24 cellular contexts compared by ENCODE assay signal in the genomic region with DNA sequence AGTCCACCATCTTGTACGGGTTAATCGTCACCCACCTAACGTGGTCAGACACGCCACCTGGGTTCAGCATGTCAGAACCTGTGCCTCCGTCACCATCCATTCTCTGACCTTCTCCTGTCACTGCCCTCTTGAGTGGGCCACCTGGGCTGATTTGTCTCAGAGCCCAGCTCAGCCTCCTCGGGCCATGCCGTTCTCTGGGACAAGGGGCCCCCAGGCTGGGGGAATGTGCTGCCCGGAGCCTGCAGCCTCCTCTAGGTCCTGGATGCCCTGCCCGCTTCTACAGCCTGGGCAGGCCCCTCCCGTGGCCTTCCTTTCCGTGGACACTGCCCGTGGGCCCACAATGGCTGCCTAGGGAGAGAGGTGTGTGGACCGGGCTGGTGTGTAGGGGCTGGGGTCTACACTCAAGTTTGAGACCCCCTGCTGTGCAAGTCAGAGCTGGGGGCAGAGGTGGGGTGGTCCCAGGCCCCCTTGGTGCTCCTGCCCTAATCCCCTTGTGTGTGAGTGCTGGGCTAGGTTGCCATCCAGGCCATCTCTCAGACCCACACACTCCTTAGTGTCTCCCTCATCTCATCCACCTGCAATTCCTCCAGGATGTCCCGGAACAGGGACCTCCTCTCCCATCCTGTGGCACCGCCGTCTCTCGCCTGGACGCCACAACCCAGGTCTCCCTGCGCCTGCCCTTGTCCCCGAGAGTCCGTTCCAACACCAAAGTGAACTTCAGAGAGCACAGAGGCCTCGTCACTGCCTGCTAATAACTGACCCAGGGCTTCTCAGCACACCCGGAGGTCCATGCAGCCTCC. TPM values are rescaled to one million over a fixed set of nuclear protein-coding genes. Genes with fewer than 3 reads are reported as not detected.
DNase-seq lines count a peak whose midpoint lies in the region; ATAC-seq and TF ChIP-seq lines count a peak whose summit lies in the region.
"Had no signal": no experiment of that assay in that cellular context is flagged by ENCODE, and none has a peak within 500 bp of the region (broad histone marks: within the 10 kb centered on the region; RNA-seq: fewer than 3 reads in every experiment).

No MANE protein-coding gene starts in this region.

- H3K27ac ChIP-seq in BLaER1, result 0 out of 2 replicates have a peak overlapping the region, but pooled peaks have one; percentile 38
- H3K27ac ChIP-seq in coronary artery, result no peak overlapping the region
- H3K27ac ChIP-seq: A549, cardiac muscle cell, GM23248, prostate gland had no signal

- no peaks in the 10 kb centered on the region for H3K36me3 Mint-ChIP-seq in activated T-cell treated with anti-CD3 and anti-CD28 coated beads, Interleukin-2, amount 50 U/mL, for 4 hours (ENCODE audit: insufficient read depth)
- no peaks in the 10 kb centered on the region for H3K36me3 Mint-ChIP-seq in chondrocyte (ENCODE audit: low read depth)
- H3K36me3 Mint-ChIP-seq: stimulated activated memory B cell treated with anti-CD40 and anti-IgM and Interleukin-4, amounts not matched to agents 10 μg/mL and 1 μg/mL and 100 μg/mL, for 72 hours had no signal

- no peaks in the 10 kb centered on the region for H3K27me3 Mint-ChIP-seq in activated T-cell treated with anti-CD3 and anti-CD28 coated beads, Interleukin-2, amount 50 U/mL, for 4 hours (ENCODE audit: low read depth)
- peaks cover 9% of the 10 kb centered on the region for H3K27me3 Mint-ChIP-seq in chondrocyte (ENCODE audit: low read depth)
- H3K27me3 Mint-ChIP-seq: activated CD4-positive, alpha-beta T cell treated with anti-CD3 and anti-CD28 coated beads, Interleukin-2, amount 10 ng/mL, durations not matched to agents 7 days and 5 days; B cell; stimulated activated memory B cell treated with anti-CD40 and anti-IgM and Interleukin-4, amounts not matched to agents 10 μg/mL and 1 μg/mL and 100 μg/mL, for 72 hours had no signal

- peaks cover 72% of the 10 kb centered on the region for H4K20me1 ChIP-seq in BLaER1

- H3K27me3 ChIP-seq in BLaER1, result no peaks in the 10 kb centered on the region
- H3K27me3 ChIP-seq: cardiac muscle cell had no signal

- H3K9me3 Mint-ChIP-seq in activated T-cell treated with anti-CD3 and anti-CD28 coated beads, Interleukin-2, amount 50 U/mL, for 4 hours, result peaks cover 7% of the 10 kb centered on the region
- peaks cover 3% of the 10 kb centered on the region for H3K9me3 Mint-ChIP-seq in chondrocyte (ENCODE audit: low read depth)

- DNase-seq in activated T-cell treated with anti-CD3 and anti-CD28 coated beads, Interleukin-2, amount 50 U/mL, for 1 hour, result peak; percentile 4
- DNase-seq in activated T-cell treated with anti-CD3 and anti-CD28 coated beads, Interleukin-2, amount 50 U/mL, for 4 hours, result no peak
- peak; percentile 55 for DNase-seq in coronary artery (ENCODE audit: low spot score)
- DNase-seq in sciatic nerve (ENCODE audit: low spot score), result peak; percentile 41
- no peak for DNase-seq in hippocampal formation (lab: John Stamatoyannopoulos, UW)
- no peak for DNase-seq in GM10248 (ENCODE audit: extremely low spot score)
- DNase-seq in chondrocyte (ENCODE audit: low spot score), result no peak
- DNase-seq: activated CD4-positive, alpha-beta T cell treated with anti-CD3 and anti-CD28 coated beads, Interleukin-2, amount 10 ng/mL, durations not matched to agents 7 days and 5 days; activated gamma-delta T cell treated with Interleukin-2 at 50 U/mL for 16 hours; GM23248; MV-4-11; NCI-H1694 treated with DMSO at 0.1 percent for 48 hours; NCI-H748 treated with DMSO at 0.1 percent for 48 hours; nephron progenitor cell; small intestine had no signal

- POLR2A ChIA-PET in GM10248 (lab: Yijun Ruan, JAX), result no interaction called here

- H3K9ac ChIP-seq in BLaER1, result no peak overlapping the region
- H3K9ac ChIP-seq: GM23248 had no signal

- H3K27ac Mint-ChIP-seq in chondrocyte (ENCODE audit: unreplicated experiment), result no peak overlapping the region
- H3K27ac Mint-ChIP-seq: activated CD4-positive, alpha-beta T cell treated with anti-CD3 and anti-CD28 coated beads, Interleukin-2, amount 10 ng/mL, durations not matched to agents 7 days and 5 days; B cell; stimulated activated memory B cell treated with anti-CD40 and anti-IgM and Interleukin-4, amounts not matched to agents 10 μg/mL and 1 μg/mL and 100 μg/mL, for 72 hours had no signal

- no peak overlapping the region for H3K4me2 ChIP-seq in BLaER1
- H3K4me2 ChIP-seq: A549 had no signal

- intact Hi-C loops in sciatic nerve (cut with DNase I), result no loop called here

- H3K4me3 ChIP-seq in BLaER1, result no peak overlapping the region
- no peak overlapping the region for H3K4me3 ChIP-seq in coronary artery
- H3K4me3 ChIP-seq: A549, cardiac muscle cell, GM23248, prostate gland had no signal

- TF ChIP-seq CTCF in coronary artery (IDR thresholded peaks at IDR 0.05) (no peak), GM10248 (IDR thresholded peaks at IDR 0.05; ENCODE audit: control extremely low read depth, extremely low read depth, low read depth, missing control alignments) (no peak), chondrocyte (IDR thresholded peaks at IDR 0.05) (no peak)

- no peak for ATAC-seq in activated T-cell treated with anti-CD3 and anti-CD28 coated beads, Interleukin-2, amount 50 U/mL, for 4 hours
- no peak for ATAC-seq in sciatic nerve
- ATAC-seq: A549; left colon; stimulated activated memory B cell treated with anti-CD40 and anti-IgM and Interleukin-4, amounts not matched to agents 10 μg/mL and 1 μg/mL and 100 μg/mL, for 72 hours had no signal

- H3K9me3 ChIP-seq in BLaER1, result 0 out of 2 replicates have a peak, but pooled peaks cover 7% of the 10 kb centered on the region
- H3K9me3 ChIP-seq: A549, Caco-2, prostate gland had no signal

- CTCF ChIA-PET in GM10248 (lab: Yijun Ruan, JAX), result no interaction called here

- no peaks in the 10 kb centered on the region for H3K36me3 ChIP-seq in BLaER1
- H3K36me3 ChIP-seq: cardiac muscle cell, prostate gland had no signal

- H3K4me3 Mint-ChIP-seq in activated T-cell treated with anti-CD3 and anti-CD28 coated beads, Interleukin-2, amount 50 U/mL, for 4 hours, result no peak overlapping the region
- no peak overlapping the region for H3K4me3 Mint-ChIP-seq in chondrocyte (ENCODE audit: unreplicated experiment)
- H3K4me3 Mint-ChIP-seq: activated CD4-positive, alpha-beta T cell treated with anti-CD3 and anti-CD28 coated beads, Interleukin-2, amount 10 ng/mL, durations not matched to agents 7 days and 5 days; B cell; nephron progenitor cell; stimulated activated memory B cell treated with anti-CD40 and anti-IgM and Interleukin-4, amounts not matched to agents 10 μg/mL and 1 μg/mL and 100 μg/mL, for 72 hours had no signal

- H3K4me1 Mint-ChIP-seq in activated T-cell treated with anti-CD3 and anti-CD28 coated beads, Interleukin-2, amount 50 U/mL, for 4 hours (ENCODE audit: low read depth), result no peaks in the 10 kb centered on the region
- H3K4me1 Mint-ChIP-seq in chondrocyte (ENCODE audit: low read depth), result no peaks in the 10 kb centered on the region
- H3K4me1 Mint-ChIP-seq: activated CD4-positive, alpha-beta T cell treated with anti-CD3 and anti-CD28 coated beads, Interleukin-2, amount 10 ng/mL, durations not matched to agents 7 days and 5 days; B cell; stimulated activated memory B cell treated with anti-CD40 and anti-IgM and Interleukin-4, amounts not matched to agents 10 μg/mL and 1 μg/mL and 100 μg/mL, for 72 hours had no signal

- H3K4me1 ChIP-seq in BLaER1, result peaks cover 70% of the 10 kb centered on the region
- H3K4me1 ChIP-seq: A549, Caco-2, prostate gland had no signal

RNA-seq across cellular contexts. Expression of gene PSAPL1, which starts 12.4 kb away (rescaled TPM):
- not detected for total RNA-seq in activated T-cell treated with anti-CD3 and anti-CD28 coated beads, Interleukin-2, amount 50 U/mL, for 4 hours
- total RNA-seq in sciatic nerve, result 0.09 TPM
- not detected in 3 replicates for total RNA-seq in chondrocyte
- total RNA-seq: activated CD4-positive, alpha-beta T cell treated with anti-CD3 and anti-CD28 coated beads, Interleukin-2, amount 10 ng/mL, durations not matched to agents 7 days and 5 days; B cell; dermis microvascular lymphatic vessel endothelial cell; GM23248; left colon had no signal

Comparison
In these comparisons a context has a peak if more than half of its experiments do, and no peak if none do; other contexts are left out.
1. DNase-seq: peak in activated T-cell treated with anti-CD3 and anti-CD28 coated beads, Interleukin-2, amount 50 U/mL, for 1 hour (single experiment), coronary artery (single experiment) and sciatic nerve (single experiment); none in activated T-cell treated with anti-CD3 and anti-CD28 coated beads, Interleukin-2, amount 50 U/mL, for 4 hours (single experiment), hippocampal formation (0 of 2), GM10248 (single experiment) and chondrocyte (single experiment).